ENCODE assay signal across 2 cellular contexts in genomic region chr16:16366552-16367284, GRCh38. TPM values are rescaled to one million over a fixed set of nuclear protein-coding genes. Genes with fewer than 3 reads are reported as not detected.
"Had no signal": no experiment of that assay in that cellular context is flagged by ENCODE, and none has a peak within 500 bp of the region (broad histone marks: within the 10 kb centered on the region; RNA-seq: fewer than 3 reads in every experiment).

No MANE protein-coding gene starts in this region.

RNA-seq across cellular contexts. Expression of gene NPIPA7, which starts 12.2 kb away (rescaled TPM):
- total RNA-seq: ascending aorta, epithelial cell of proximal tubule had no signal
